18 cellular contexts compared by ENCODE assay signal in the genomic region with DNA sequence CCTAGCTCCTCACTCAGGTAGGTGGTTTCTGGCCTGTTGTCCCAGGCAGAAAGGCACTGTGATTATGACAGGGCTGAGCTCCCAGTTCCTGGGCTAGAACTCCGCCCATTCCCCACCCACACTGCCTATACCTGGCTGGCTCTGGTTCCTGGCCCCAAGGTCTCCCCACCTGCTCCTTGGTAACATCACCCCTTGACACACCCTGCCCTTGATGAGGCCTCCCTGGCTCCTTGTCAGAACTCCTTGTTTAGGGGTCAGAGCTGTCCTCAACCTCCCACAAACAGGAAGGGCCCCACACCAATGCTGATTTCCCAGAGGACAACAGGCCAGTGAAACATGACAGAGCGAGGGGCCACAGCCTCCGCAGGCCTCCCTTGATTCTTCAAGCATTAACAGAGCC. TPM values are rescaled to one million over a fixed set of nuclear protein-coding genes. Genes with fewer than 3 reads are reported as not detected.
A peak's percentile ranks its signal among the peaks of the same experiment; 100 is the strongest.
DNase-seq lines count a peak whose midpoint lies in the region; ATAC-seq, FAIRE-seq and TF ChIP-seq lines count a peak whose summit lies in the region.
"Had no signal": no experiment of that assay in that cellular context is flagged by ENCODE, and none has a peak within 500 bp of the region (broad histone marks: within the 10 kb centered on the region; RNA-seq: fewer than 3 reads in every experiment).

No MANE protein-coding gene starts in this region.

- no peak overlapping the region for H2BK120ac ChIP-seq in mesenchymal stem cell (ENCODE audit: low read depth, low read length)

- in situ Hi-C loops in GM12878 (cut with MboI), result no loop called here
- in situ Hi-C loops in transverse colon (cut with MboI; ENCODE audit: low pct_ligation_motif_present in 1 of 4, low pct_unique_long_range_greater_than_20kb in 1 of 4, low sequenced_read_pairs in 3 of 4), result no loop called here

- intact Hi-C loops in GM12878 (cut with micrococcal nuclease; ENCODE audit: unreplicated experiment) (no loop called here), transverse colon (cut with DNase I; ENCODE audit: low total_unique reads) (no loop called here)

- RAD21 ChIA-PET in GM12878 (lab: Charles Lee; ENCODE audit: unreplicated experiment), result no interaction called here

- WGBS in GM12878 (ENCODE audit: insufficient coverage, insufficient replicate concordance, low lambda C conversion rate, missing lambda C conversion rate), result 0% methylated on average over 3 of the region's 3 CpGs
- 79% methylated on average over 3 of the region's 3 CpGs; no CpG with 5 or more reads in 1 of the 2 donors for WGBS in transverse colon (ENCODE audit: low coverage in 1 of 2), 2 donors
- 69% methylated on average over 3 of the region's 3 CpGs for WGBS in mesenchymal stem cell

- no peak overlapping the region for H3K23ac ChIP-seq in mesenchymal stem cell (ENCODE audit: low read length in 2 of 2)

- H3K9ac ChIP-seq in GM12878 (ENCODE audit: control insufficient read depth, insufficient read depth, low read length) (no peak overlapping the region), mesenchymal stem cell (ENCODE audit: low read length) (no peak overlapping the region)

- H4K91ac ChIP-seq in mesenchymal stem cell (ENCODE audit: low read length), result no peak overlapping the region

- H3K27ac ChIP-seq in GM12878 (ENCODE audit: control insufficient read depth, insufficient read depth), result no peak overlapping the region
- peak overlapping the region in 1 of 4 donors; percentile 11 for H3K27ac ChIP-seq in transverse colon
- H3K27ac ChIP-seq in mesenchymal stem cell (ENCODE audit: low read length, poor library complexity, severe bottlenecking), result no peak overlapping the region
- H3K27ac ChIP-seq: testis had no signal

- no peak for DNase-seq in GM12878 (ENCODE audit: low read depth, low spot score)
- DNase-seq in islet precursor cell, result peak; percentile 59
- DNase-seq in transverse colon, result peak; percentile 72
- no peak for DNase-seq in CD1c-positive myeloid dendritic cell (ENCODE audit: extremely low spot score)
- no peak for DNase-seq in mesenchymal stem cell
- DNase-seq: activated CD4-positive, CD25-positive, alpha-beta regulatory T cell treated with anti-CD3 and anti-CD28 coated beads, Interleukin-2, amount 50 U/mL, for 72 hours; activated T-cell treated with anti-CD3 and anti-CD28 coated beads, Interleukin-2, amount 50 U/mL, for 1 hour; amniotic stem cell; CD4-positive, alpha-beta memory T cell; foreskin fibroblast; NCI-H1092; T-helper 1 cell; testis had no signal

- CTCF ChIA-PET in GM12878 (lab: Yijun Ruan, JAX), result interaction anchor here (0.8 to 1.7 kb wide), 3 partner anchors 8 to 105 kb away, joined by 3 to 6 read pairs (median 3); no protein-coding TSS in a partner anchor

- no peaks in the 10 kb centered on the region for H3K79me1 ChIP-seq in mesenchymal stem cell (replicated peaks; ENCODE audit: low read length, poor library complexity, severe bottlenecking)

- SMC1A ChIA-PET in GM12878 (lab: Charles Lee; ENCODE audit: uncharacterized antibody, unreplicated experiment), result interaction anchor here (1.1 to 2.0 kb wide), 3 partner anchors 9 to 15 kb away, joined by 3 to 11 read pairs (median 3); partner anchors contain the start of gene MYMX

- no peak for FAIRE-seq in GM12878 (lab: Jason Lieb, UNC)
- FAIRE-seq: G401.6, HTR-8/SVneo, islet of Langerhans had no signal

- H3K14ac ChIP-seq in mesenchymal stem cell (ENCODE audit: low read length in 2 of 2), result no peak overlapping the region

- H3K36me3 ChIP-seq in GM12878 (ENCODE audit: control insufficient read depth in 2 of 2, insufficient read depth in 2 of 2, low read length in 1 of 2), result no peaks in the 10 kb centered on the region
- H3K36me3 ChIP-seq in transverse colon, result no peaks in the 10 kb centered on the region
- H3K36me3 ChIP-seq in mesenchymal stem cell (ENCODE audit: control insufficient read depth in 1 of 2, insufficient read depth in 2 of 2, low read depth in 1 of 2, low read length in 2 of 2), result no peaks in the 10 kb centered on the region

- H3K4me1 ChIP-seq in GM12878 (ENCODE audit: control insufficient read depth, insufficient read depth, low read length) (no peaks in the 10 kb centered on the region), transverse colon (peaks cover 0 to 22% (median 14%) of the 10 kb centered on the region in 4 donors), mesenchymal stem cell (ENCODE audit: control insufficient read depth, insufficient read depth, low read depth, low read length) (peaks cover 12% of the 10 kb centered on the region)

- no peak overlapping the region for H4K8ac ChIP-seq in mesenchymal stem cell (ENCODE audit: low read length)

- no peak overlapping the region for H3K4ac ChIP-seq in mesenchymal stem cell (ENCODE audit: low read depth in 1 of 2, low read length in 2 of 2)

- TF ChIP-seq EP300 in GM12878 (IDR thresholded peaks at IDR 0.05; ENCODE audit: borderline replicate concordance in 1 of 2, control insufficient read depth in 1 of 2, low read depth in 2 of 2, low read length in 2 of 2), result no peak
- no peak for TF ChIP-seq EP300 in transverse colon (IDR thresholded peaks at IDR 0.05; ENCODE audit: low read depth)

- BruUV-seq in GM12878 (replicated peaks; lab: Mats Ljungman, UMichigan), result no TSS peak

- no peaks in the 10 kb centered on the region for H3K27me3 ChIP-seq in GM12878 (replicated peaks in 1 of 2; ENCODE audit: control insufficient read depth in 2 of 2, insufficient read depth in 2 of 2, low read length in 1 of 2)
- no peaks in the 10 kb centered on the region for H3K27me3 ChIP-seq in transverse colon
- no peaks in the 10 kb centered on the region for H3K27me3 ChIP-seq in mesenchymal stem cell (ENCODE audit: control insufficient read depth in 1 of 2, insufficient read depth in 1 of 2, low read length in 2 of 2)
- H3K27me3 ChIP-seq: testis had no signal

- no peak overlapping the region for H2BK5ac ChIP-seq in mesenchymal stem cell (ENCODE audit: low read depth, low read length, poor library complexity, severe bottlenecking)

- H2BK15ac ChIP-seq in mesenchymal stem cell (ENCODE audit: low read depth, poor library complexity, severe bottlenecking), result no peak overlapping the region

- H3K4me2 ChIP-seq in GM12878 (ENCODE audit: control insufficient read depth, insufficient read depth), result no peak overlapping the region
- no peak overlapping the region for H3K4me2 ChIP-seq in mesenchymal stem cell (ENCODE audit: low read length, poor library complexity, severe bottlenecking)
- H3K4me2 ChIP-seq: smooth muscle cell had no signal

- no peaks in the 10 kb centered on the region for H3K9me3 ChIP-seq in GM12878 (replicated peaks; ENCODE audit: control insufficient read depth, insufficient read depth, low read length)
- H3K9me3 ChIP-seq in transverse colon, result no peaks in the 10 kb centered on the region
- no peaks in the 10 kb centered on the region for H3K9me3 ChIP-seq in mesenchymal stem cell (ENCODE audit: control insufficient read depth, low read length)
- H3K9me3 ChIP-seq: testis had no signal

- no peaks in the 10 kb centered on the region for H3K79me2 ChIP-seq in GM12878 (ENCODE audit: control insufficient read depth, insufficient read depth, low read length)

- TF ChIP-seq POLR2A in GM12878 (IDR thresholded peaks at IDR 0.05; ENCODE audit: low read depth, low read length), result no peak
- TF ChIP-seq POLR2A in transverse colon (IDR thresholded peaks at IDR 0.05), result no peak

- peak; percentile 31; the same call in 2 of the 3 replicates for ATAC-seq in GM12878

- POLR2A ChIA-PET in GM12878 (lab: Charles Lee), result interaction anchor here (1.1 to 1.6 kb wide), 3 partner anchors 9 to 22 kb away, joined by 3 to 4 read pairs (median 3); partner anchors contain the start of gene SLC29A1

- H3K4me3 ChIP-seq in GM12878 (no peak overlapping the region), transverse colon (no peak overlapping the region), mesenchymal stem cell (ENCODE audit: insufficient read depth in 1 of 2, low read depth in 1 of 2, low read length in 2 of 2) (no peak overlapping the region)
- H3K4me3 ChIP-seq: smooth muscle cell, testis had no signal

- TF ChIP-seq RAD21 in GM12878 (IDR thresholded peaks at IDR 0.05; ENCODE audit: insufficient read depth, low read depth, low read length), result no peak

- TF ChIP-seq CTCF in GM12878 (IDR thresholded peaks at IDR 0.05 in 2 of 3, conservative IDR thresholded peaks at IDR 0.05 in 1 of 3; ENCODE audit: control insufficient read depth in 2 of 3, extremely low read depth in 1 of 3, insufficient read depth in 1 of 3, low read depth in 3 of 3, low read length in 3 of 3) (no peak), transverse colon (IDR thresholded peaks at IDR 0.05) (no peak)

- no peak overlapping the region for H3K18ac ChIP-seq in mesenchymal stem cell (ENCODE audit: low read depth in 1 of 2, low read length in 2 of 2)

- H2AK5ac ChIP-seq in mesenchymal stem cell (ENCODE audit: low read length, severe bottlenecking), result no peak overlapping the region

- no peaks in the 10 kb centered on the region for H4K20me1 ChIP-seq in GM12878 (ENCODE audit: control insufficient read depth, insufficient read depth)

- H2AFZ ChIP-seq in GM12878 (ENCODE audit: control insufficient read depth, low read depth, low read length) (no peak overlapping the region), mesenchymal stem cell (ENCODE audit: low read depth, low read length) (no peak overlapping the region)

- no peak overlapping the region for H2BK12ac ChIP-seq in mesenchymal stem cell (ENCODE audit: low read length in 2 of 2)

RNA-seq across cellular contexts. Expression of gene MYMX, which starts 15.5 kb away (rescaled TPM):
- total RNA-seq in GM12878 (2013; cell fraction: nucleolus; rRNA removed), result not detected in 2 replicates
- total RNA-seq in GM12878 (2014; rRNA removed), result 0.16 TPM in 1 of 2 replicates, not detected in the other
- not detected in 2 replicates for total RNA-seq in GM12878 (2014; rRNA removed; fragmentation: Illumina TruSeq; extraction: Trizol)
- not detected in 2 replicates for total RNA-seq in GM12878 (2021)
- polyA plus RNA-seq in GM12878 (2011; ENCODE audit: low read depth), result not detected
- not detected in 2 replicates for polyA plus RNA-seq in GM12878 (2011; rRNA removed)
- 0.12 and 0.30 TPM in 2 replicates for polyA plus RNA-seq in GM12878 (2011; cell fraction: cytosol; rRNA removed)
- not detected in 2 replicates for polyA plus RNA-seq in GM12878 (2011; cell fraction: nucleus; rRNA removed)
- polyA plus RNA-seq in GM12878 (2012), result not detected in 2 replicates
- not detected in 2 replicates for polyA plus RNA-seq in GM12878 (2014; fragmentation: Illumina TruSeq; extraction: Trizol)
- polyA plus RNA-seq in GM12878 (2014; fragmentation: Nextera tagmentation; extraction: Ambion mirVana), result not detected
- polyA plus RNA-seq in GM12878 (2014; rRNA removed), result 0.18 TPM in 1 of 2 replicates, not detected in the other
- polyA plus RNA-seq in GM12878 (2016; fragmentation: Nextera tagmentation; extraction: Ambion mirVana), result not detected
- polyA minus RNA-seq in GM12878 (2011; rRNA and poly(A)+ RNA removed), result not detected in 2 replicates
- polyA minus RNA-seq in GM12878 (2011; cell fraction: cytosol; rRNA and poly(A)+ RNA removed), result not detected in 2 replicates
- polyA minus RNA-seq in GM12878 (2011; cell fraction: nucleus; rRNA and poly(A)+ RNA removed), result not detected in 2 replicates
- total RNA-seq in transverse colon, result under 1 TPM in 1 of 4 donors, not detected in 3; 0.95 TPM
- polyA plus RNA-seq in mesenchymal stem cell (2013, experiment 1 of 2), result not detected
- not detected for polyA plus RNA-seq in mesenchymal stem cell (2013, experiment 2 of 2)
- total RNA-seq: CD4-positive, alpha-beta memory T cell; smooth muscle cell had no signal
- polyA plus RNA-seq: CD4-positive, alpha-beta memory T cell; neural cell; smooth muscle cell had no signal

RNA-seq across cellular contexts. Expression of gene SLC29A1, which starts 22.2 kb away (rescaled TPM):
- total RNA-seq in GM12878 (2013; cell fraction: nucleolus; rRNA removed), result 127 and 138 TPM in 2 replicates
- 54.7 and 63.9 TPM in 2 replicates for total RNA-seq in GM12878 (2014; rRNA removed)
- total RNA-seq in GM12878 (2014; rRNA removed; fragmentation: Illumina TruSeq; extraction: Trizol), result 33.2 and 34.6 TPM in 2 replicates
- 71.7 and 79.5 TPM in 2 replicates for total RNA-seq in GM12878 (2021)
- 29.0 TPM for polyA plus RNA-seq in GM12878 (2011; ENCODE audit: low read depth)
- 64.1 and 132 TPM in 2 replicates for polyA plus RNA-seq in GM12878 (2011; rRNA removed)
- polyA plus RNA-seq in GM12878 (2011; cell fraction: cytosol; rRNA removed), result 183 and 202 TPM in 2 replicates
- 406 and 468 TPM in 2 replicates for polyA plus RNA-seq in GM12878 (2011; cell fraction: nucleus; rRNA removed)
- 48.6 and 53.5 TPM in 2 replicates for polyA plus RNA-seq in GM12878 (2012)
- 64.8 and 111 TPM in 2 replicates for polyA plus RNA-seq in GM12878 (2014; fragmentation: Illumina TruSeq; extraction: Trizol)
- polyA plus RNA-seq in GM12878 (2014; fragmentation: Nextera tagmentation; extraction: Ambion mirVana), result 10 to 100 TPM in 1 of 2 experiments, 1 to 10 TPM in 1; 10.0 to 15.7 TPM
- 120 and 121 TPM in 2 replicates for polyA plus RNA-seq in GM12878 (2014; rRNA removed)
- polyA plus RNA-seq in GM12878 (2016; fragmentation: Nextera tagmentation; extraction: Ambion mirVana), result 100 to 1,000 TPM; 107 to 111 TPM
- 158 and 166 TPM in 2 replicates for polyA minus RNA-seq in GM12878 (2011; rRNA and poly(A)+ RNA removed)
- 37.8 and 38.3 TPM in 2 replicates for polyA minus RNA-seq in GM12878 (2011; cell fraction: cytosol; rRNA and poly(A)+ RNA removed)
- polyA minus RNA-seq in GM12878 (2011; cell fraction: nucleus; rRNA and poly(A)+ RNA removed), result 58.9 and 105 TPM in 2 replicates
- 10 to 100 TPM; 25.1 to 45.2 (median 35.6) TPM for total RNA-seq in transverse colon
- polyA plus RNA-seq in mesenchymal stem cell (2013, experiment 1 of 2), result 31.6 TPM
- 29.2 TPM for polyA plus RNA-seq in mesenchymal stem cell (2013, experiment 2 of 2)

RNA-seq across cellular contexts. Expression of gene CAPN11, which starts 42.6 kb away (rescaled TPM):
- total RNA-seq in GM12878 (2013; cell fraction: nucleolus; rRNA removed), result not detected in 2 replicates
- total RNA-seq in GM12878 (2014; rRNA removed) (0.11 and 0.34 TPM in 2 replicates), GM12878 (2014; rRNA removed; fragmentation: Illumina TruSeq; extraction: Trizol) (0.09 and 0.22 TPM in 2 replicates), GM12878 (2021) (0.29 and 0.44 TPM in 2 replicates), transverse colon (10 to 100 TPM in 1 of 4 donors, 1 to 10 TPM in 2, not detected in 1; 1.6 to 19.8 (median 4.9) TPM)
- 0.35 TPM for polyA plus RNA-seq in GM12878 (2011; ENCODE audit: low read depth)
- polyA plus RNA-seq in GM12878 (2011; rRNA removed) (0.39 and 0.50 TPM in 2 replicates), GM12878 (2014; fragmentation: Illumina TruSeq; extraction: Trizol) (0.28 and 0.46 TPM in 2 replicates), GM12878 (2014; fragmentation: Nextera tagmentation; extraction: Ambion mirVana) (under 1 TPM; 0.05 to 0.06 TPM), GM12878 (2014; rRNA removed) (0.35 and 0.42 TPM in 2 replicates), GM12878 (2016; fragmentation: Nextera tagmentation; extraction: Ambion mirVana) (under 1 TPM; 0.15 to 0.37 TPM)
- 0.37 and 0.52 TPM in 2 replicates for polyA plus RNA-seq in GM12878 (2011; cell fraction: cytosol; rRNA removed)
- polyA plus RNA-seq in GM12878 (2011; cell fraction: nucleus; rRNA removed), result 2.4 and 4.4 TPM in 2 replicates
- 0.41 and 0.73 TPM in 2 replicates for polyA plus RNA-seq in GM12878 (2012)
- polyA minus RNA-seq in GM12878 (2011; rRNA and poly(A)+ RNA removed), result 0.22 and 0.41 TPM in 2 replicates
- not detected in 2 replicates for polyA minus RNA-seq in GM12878 (2011; cell fraction: cytosol; rRNA and poly(A)+ RNA removed)
- polyA minus RNA-seq in GM12878 (2011; cell fraction: nucleus; rRNA and poly(A)+ RNA removed), result 0.36 and 1.1 TPM in 2 replicates
- not detected for polyA plus RNA-seq in mesenchymal stem cell (2013, experiment 1 of 2)
- polyA plus RNA-seq in mesenchymal stem cell (2013, experiment 2 of 2), result not detected
- total RNA-seq: CD4-positive, alpha-beta memory T cell; smooth muscle cell had no signal
- polyA plus RNA-seq: CD4-positive, alpha-beta memory T cell; neural cell had no signal

RNA-seq across cellular contexts. Expression of gene HSP90AB1, which starts 45.7 kb away (rescaled TPM):
- total RNA-seq in GM12878 (2013; cell fraction: nucleolus; rRNA removed), result 295 and 318 TPM in 2 replicates
- total RNA-seq in GM12878 (2014; rRNA removed), result 1,125 and 1,245 TPM in 2 replicates
- total RNA-seq in GM12878 (2014; rRNA removed; fragmentation: Illumina TruSeq; extraction: Trizol), result 1,212 and 1,260 TPM in 2 replicates
- 1,166 and 1,167 TPM in 2 replicates for total RNA-seq in GM12878 (2021)
- 830 TPM for polyA plus RNA-seq in GM12878 (2011; ENCODE audit: low read depth)
- 1,290 and 1,505 TPM in 2 replicates for polyA plus RNA-seq in GM12878 (2011; rRNA removed)
- polyA plus RNA-seq in GM12878 (2011; cell fraction: cytosol; rRNA removed), result 1,040 and 1,248 TPM in 2 replicates
- polyA plus RNA-seq in GM12878 (2011; cell fraction: nucleus; rRNA removed), result 565 and 804 TPM in 2 replicates
- 750 and 926 TPM in 2 replicates for polyA plus RNA-seq in GM12878 (2012)
- polyA plus RNA-seq in GM12878 (2014; fragmentation: Illumina TruSeq; extraction: Trizol), result 1,676 and 1,846 TPM in 2 replicates
- polyA plus RNA-seq in GM12878 (2014; fragmentation: Nextera tagmentation; extraction: Ambion mirVana), result 1,000 to 10,000 TPM; 1,089 to 1,682 TPM
- polyA plus RNA-seq in GM12878 (2014; rRNA removed), result 960 and 988 TPM in 2 replicates
- polyA plus RNA-seq in GM12878 (2016; fragmentation: Nextera tagmentation; extraction: Ambion mirVana), result 1,000 to 10,000 TPM; 1,078 to 1,109 TPM
- polyA minus RNA-seq in GM12878 (2011; rRNA and poly(A)+ RNA removed), result 1,120 and 1,147 TPM in 2 replicates
- 408 and 462 TPM in 2 replicates for polyA minus RNA-seq in GM12878 (2011; cell fraction: cytosol; rRNA and poly(A)+ RNA removed)
- 114 and 165 TPM in 2 replicates for polyA minus RNA-seq in GM12878 (2011; cell fraction: nucleus; rRNA and poly(A)+ RNA removed)
- total RNA-seq in transverse colon, result 100 to 1,000 TPM; 105 to 371 (median 242) TPM
- polyA plus RNA-seq in mesenchymal stem cell (2013, experiment 1 of 2), result 545 TPM
- polyA plus RNA-seq in mesenchymal stem cell (2013, experiment 2 of 2), result 525 TPM

RNA-seq across cellular contexts. Expression of gene SLC35B2, which starts 56.1 kb away (rescaled TPM):
- 34.4 and 37.1 TPM in 2 replicates for total RNA-seq in GM12878 (2013; cell fraction: nucleolus; rRNA removed)
- total RNA-seq in GM12878 (2014; rRNA removed) (34.1 and 35.1 TPM in 2 replicates), GM12878 (2014; rRNA removed; fragmentation: Illumina TruSeq; extraction: Trizol) (24.3 and 25.1 TPM in 2 replicates), GM12878 (2021) (33.5 and 35.8 TPM in 2 replicates), transverse colon (10 to 100 TPM in 3 of 4 donors, 1 to 10 TPM in 1; 9.0 to 36.4 (median 22.5) TPM)
- 23.1 TPM for polyA plus RNA-seq in GM12878 (2011; ENCODE audit: low read depth)
- polyA plus RNA-seq in GM12878 (2011; rRNA removed) (19.7 and 32.2 TPM in 2 replicates), GM12878 (2014; fragmentation: Illumina TruSeq; extraction: Trizol) (23.9 and 35.2 TPM in 2 replicates), GM12878 (2014; fragmentation: Nextera tagmentation; extraction: Ambion mirVana) (10 to 100 TPM; 11.3 to 14.9 TPM), GM12878 (2014; rRNA removed) (45.2 and 45.4 TPM in 2 replicates), GM12878 (2016; fragmentation: Nextera tagmentation; extraction: Ambion mirVana) (10 to 100 TPM; 39.5 to 40.8 TPM)
- polyA plus RNA-seq in GM12878 (2011; cell fraction: cytosol; rRNA removed), result 48.8 and 53.9 TPM in 2 replicates
- polyA plus RNA-seq in GM12878 (2011; cell fraction: nucleus; rRNA removed), result 89.8 and 144 TPM in 2 replicates
- polyA plus RNA-seq in GM12878 (2012), result 38.5 and 38.9 TPM in 2 replicates
- 17.3 and 33.3 TPM in 2 replicates for polyA minus RNA-seq in GM12878 (2011; rRNA and poly(A)+ RNA removed)
- 5.2 and 7.0 TPM in 2 replicates for polyA minus RNA-seq in GM12878 (2011; cell fraction: cytosol; rRNA and poly(A)+ RNA removed)
- 19.7 and 27.3 TPM in 2 replicates for polyA minus RNA-seq in GM12878 (2011; cell fraction: nucleus; rRNA and poly(A)+ RNA removed)
- 80.8 TPM for polyA plus RNA-seq in mesenchymal stem cell (2013, experiment 1 of 2)
- polyA plus RNA-seq in mesenchymal stem cell (2013, experiment 2 of 2), result 81.8 TPM

Comparison
In these comparisons a context has a peak if more than half of its experiments do, and no peak if none do; other contexts are left out.
1. DNase-seq: peak in islet precursor cell (single experiment) and transverse colon (single experiment); none in GM12878 (single experiment), CD1c-positive myeloid dendritic cell (single experiment) and mesenchymal stem cell (single experiment).